9 cellular contexts compared by ENCODE assay signal in genomic region chr11:121194731-121195596, GRCh38.
DNase-seq lines count a peak whose midpoint lies in the region; ATAC-seq and TF ChIP-seq lines count a peak whose summit lies in the region.
"Had no signal": no experiment of that assay in that cellular context is flagged by ENCODE, and none has a peak within 500 bp of the region (broad histone marks: within the 10 kb centered on the region; RNA-seq: fewer than 3 reads in every experiment).

No MANE protein-coding gene starts in this region.

- DNase-seq in COLO829 (ENCODE audit: low spot score) (peak; percentile 47), NCI-H1105 treated with DMSO at 0.1 percent for 48 hours (lab: John Stamatoyannopoulos, UW) (peak; percentile 91), brain microvascular endothelial cell (peak; percentile 63), inferior parietal cortex (ENCODE audit: extremely low spot score) (peak; percentile 89), middle frontal gyrus (ENCODE audit: extremely low spot score, low spot score) (no peak)
- peak; percentile 47 for DNase-seq in T-helper 2 cell treated with Interferon-gamma antibody and Interleukin-4, amounts not matched to agents 5 μg/mL and 100 μg/mL, for 36 hours (ENCODE audit: low spot score)
- DNase-seq in stimulated activated CD4-positive, alpha-beta T cell treated with anti-CD3 and anti-CD28 coated beads, Interleukin-2, amount 100 ng/mL, for 24 hours, result peak; percentile 33 to 61

- H3K27ac Mint-ChIP-seq in T-helper 2 cell treated with Interferon-gamma antibody and Interleukin-4, amounts not matched to agents 5 μg/mL and 100 μg/mL, for 36 hours, result no peak overlapping the region
- H3K27ac Mint-ChIP-seq: activated naive CD8-positive, alpha-beta T cell had no signal

- H3K27ac ChIP-seq in brain microvascular endothelial cell, result no peak overlapping the region

- no peak overlapping the region for H3K4me3 Mint-ChIP-seq in T-helper 2 cell treated with Interferon-gamma antibody and Interleukin-4, amounts not matched to agents 5 μg/mL and 100 μg/mL, for 36 hours
- H3K4me3 Mint-ChIP-seq: activated naive CD8-positive, alpha-beta T cell had no signal

- no peaks in the 10 kb centered on the region for H3K36me3 ChIP-seq in brain microvascular endothelial cell (replicated peaks)

- peak; percentile 80 for ATAC-seq in GM21447 (IDR thresholded peaks at IDR 0.05; ENCODE audit: unreplicated experiment)

- H3K27me3 ChIP-seq in brain microvascular endothelial cell (replicated peaks), result no peaks in the 10 kb centered on the region

- no peaks in the 10 kb centered on the region for H3K36me3 Mint-ChIP-seq in T-helper 2 cell treated with Interferon-gamma antibody and Interleukin-4, amounts not matched to agents 5 μg/mL and 100 μg/mL, for 36 hours (ENCODE audit: low read depth)
- H3K36me3 Mint-ChIP-seq: activated naive CD8-positive, alpha-beta T cell had no signal

- H3K4me1 Mint-ChIP-seq in T-helper 2 cell treated with Interferon-gamma antibody and Interleukin-4, amounts not matched to agents 5 μg/mL and 100 μg/mL, for 36 hours (ENCODE audit: low read depth), result peaks cover 5% of the 10 kb centered on the region

- peak; percentile 83 for TF ChIP-seq CTCF in brain microvascular endothelial cell (IDR thresholded peaks at IDR 0.05; ENCODE audit: low read depth, low read length, missing control alignments)

- no peaks in the 10 kb centered on the region for H3K9me3 Mint-ChIP-seq in T-helper 2 cell treated with Interferon-gamma antibody and Interleukin-4, amounts not matched to agents 5 μg/mL and 100 μg/mL, for 36 hours

- in situ Hi-C loops in brain microvascular endothelial cell (cut with HindIII; ENCODE audit: low pct_ligation_motif_present, low sequenced_read_pairs), result no loop called here

- H3K27me3 Mint-ChIP-seq in T-helper 2 cell treated with Interferon-gamma antibody and Interleukin-4, amounts not matched to agents 5 μg/mL and 100 μg/mL, for 36 hours (ENCODE audit: low read depth), result peaks cover 12% of the 10 kb centered on the region

- H3K4me3 ChIP-seq in brain microvascular endothelial cell (ENCODE audit: low read depth, low read length), result no peak overlapping the region
